Comparison of ENCODE assay signal across 8 cellular contexts in genomic region chrX:82218361-82218760, GRCh38.
DNase-seq lines count a peak whose midpoint lies in the region; ATAC-seq and TF ChIP-seq lines count a peak whose summit lies in the region.

No MANE protein-coding gene starts in this region.

- H3K4me3 ChIP-seq in OCI-LY1 (ENCODE audit: low read depth, low read length, poor library complexity, severe bottlenecking) (no peak overlapping the region), spleen (no peak overlapping the region)

- peak overlapping the region; percentile 36; the same call in 1 of the 2 replicates for H3K9ac ChIP-seq in OCI-LY1 (ENCODE audit: low read length)

- H3K27ac ChIP-seq in OCI-LY1 (ENCODE audit: low read depth, low read length, poor library complexity, severe bottlenecking) (no peak overlapping the region), spleen (no peak overlapping the region)

- WGBS in spleen, 5 donors: 3 to 13% (median 5%) methylated on average over 2 of the region's 2 CpGs

- no peaks in the 10 kb centered on the region for H4K20me1 ChIP-seq in OCI-LY1 (ENCODE audit: insufficient read depth, low read length)

- H3K27me3 ChIP-seq in OCI-LY1 (ENCODE audit: insufficient read depth, low read length) (no peaks in the 10 kb centered on the region), spleen (replicated peaks in 1 of 7) (no peaks in the 10 kb centered on the region)

- H3K4me1 ChIP-seq in OCI-LY1 (ENCODE audit: insufficient read depth, low read length, severe bottlenecking) (peaks cover 6% of the 10 kb centered on the region), spleen (no peaks in the 10 kb centered on the region)

- H3K4me2 ChIP-seq in OCI-LY1 (ENCODE audit: low read length): peak overlapping the region; percentile 52; the same call in 1 of the 2 replicates

- no peak for TF ChIP-seq POLR2A in spleen (IDR thresholded peaks at IDR 0.05)

- H3K36me3 ChIP-seq in OCI-LY1 (ENCODE audit: insufficient read depth, low read length) (no peaks in the 10 kb centered on the region), spleen (no peaks in the 10 kb centered on the region)

- ATAC-seq in HG02798 (IDR thresholded peaks at IDR 0.05; ENCODE audit: poor library complexity, unreplicated experiment): peak; percentile 69
- ATAC-seq in left cardiac atrium: no peak

- H3K9me3 ChIP-seq in OCI-LY1 (ENCODE audit: low read length): no peaks in the 10 kb centered on the region
- H3K9me3 ChIP-seq in spleen: no peaks in the 10 kb centered on the region

- H3F3A ChIP-seq in OCI-LY1 (ENCODE audit: insufficient read depth, low read length): no peaks in the 10 kb centered on the region

- intact Hi-C loops in left cardiac atrium (cut with DNase I) (no loop called here), spleen (cut with DNase I; ENCODE audit: low total_unique reads) (no loop called here)

- TF ChIP-seq CTCF in OCI-LY1 (IDR thresholded peaks at IDR 0.05; ENCODE audit: low read length) (peak; percentile 47; the same call in 1 of the 2 replicates), spleen (IDR thresholded peaks at IDR 0.05 in 8 of 11, conservative IDR thresholded peaks at IDR 0.05 in 3 of 11) (peak in 5 of 11 experiments; percentile 24 to 36 (median 29))

- DNase-seq in NCI-H146 (lab: John Stamatoyannopoulos, UW) (peak; percentile 17), NCI-H146 treated with DMSO at 0.1 percent for 48 hours (lab: John Stamatoyannopoulos, UW; ENCODE audit: unreplicated experiment) (no peak), foreskin melanocyte (peak; percentile 43), left cardiac atrium (no peak), spleen (no peak)
- no peak for DNase-seq in activated T-cell treated with anti-CD3 and anti-CD28 coated beads, Interleukin-2, amount 50 U/mL, for 1 hour

- no peaks in the 10 kb centered on the region for H3K79me2 ChIP-seq in OCI-LY1 (ENCODE audit: insufficient read depth, low read length)

- H2AFZ ChIP-seq in OCI-LY1 (ENCODE audit: low read length): no peak overlapping the region

- H3K9me2 ChIP-seq in OCI-LY1 (ENCODE audit: low read depth, low read length): no peaks in the 10 kb centered on the region

Comparison
In these comparisons a context has a peak if more than half of its experiments do, and no peak if none do; other contexts are left out.
1. DNase-seq: peak in NCI-H146 (single experiment) and foreskin melanocyte (single experiment); none in NCI-H146 treated with DMSO at 0.1 percent for 48 hours (single experiment), left cardiac atrium (single experiment), activated T-cell treated with anti-CD3 and anti-CD28 coated beads, Interleukin-2, amount 50 U/mL, for 1 hour (single experiment) and spleen (single experiment).